Comparison of ENCODE assay signal across 8 cellular contexts in genomic region chr14:35285168-35285990, GRCh38. TPM values are rescaled to one million over a fixed set of nuclear protein-coding genes. Genes with fewer than 3 reads are reported as not detected.
DNase-seq lines count a peak whose midpoint lies in the region; ATAC-seq lines count a peak whose summit lies in the region.

No MANE protein-coding gene starts in this region.

- H3K27me3 Mint-ChIP-seq in activated naive CD8-positive, alpha-beta T cell treated with anti-CD3 and anti-CD28 coated beads for 36 hours, result no peaks in the 10 kb centered on the region
- H3K27me3 Mint-ChIP-seq in stimulated activated naive CD8-positive, alpha-beta T cell treated with anti-CD3 and anti-CD28 coated beads, Interleukin-15, Interleukin-2, amounts not matched to agents 100 ng/mL and 50 ng/mL, for 24 hours, result no peaks in the 10 kb centered on the region

- peaks cover 2% of the 10 kb centered on the region for H3K9me3 Mint-ChIP-seq in activated naive CD8-positive, alpha-beta T cell treated with anti-CD3 and anti-CD28 coated beads for 36 hours
- H3K9me3 Mint-ChIP-seq in stimulated activated naive CD8-positive, alpha-beta T cell treated with anti-CD3 and anti-CD28 coated beads, Interleukin-15, Interleukin-2, amounts not matched to agents 100 ng/mL and 50 ng/mL, for 24 hours, result no peaks in the 10 kb centered on the region

- ATAC-seq in GM18502 (IDR thresholded peaks at IDR 0.05; ENCODE audit: poor library complexity, unreplicated experiment) (peak; percentile 77), GM21717 (IDR thresholded peaks at IDR 0.05; ENCODE audit: unreplicated experiment) (peak; percentile 66)

- H3K27ac Mint-ChIP-seq in activated naive CD8-positive, alpha-beta T cell treated with anti-CD3 and anti-CD28 coated beads for 36 hours, result peak overlapping the region; percentile 98
- peak overlapping the region; percentile 94 for H3K27ac Mint-ChIP-seq in stimulated activated naive CD8-positive, alpha-beta T cell treated with anti-CD3 and anti-CD28 coated beads, Interleukin-15, Interleukin-2, amounts not matched to agents 100 ng/mL and 50 ng/mL, for 24 hours

- DNase-seq in KG1 (lab: John Stamatoyannopoulos, UW) (peak; percentile 65), activated gamma-delta T cell (lab: John Stamatoyannopoulos, UW) (no peak), NCI-H526 (lab: John Stamatoyannopoulos, UW) (no peak), cerebellum (ENCODE audit: low spot score) (no peak)
- peak; percentile 26 for DNase-seq in activated naive CD8-positive, alpha-beta T cell treated with anti-CD3 and anti-CD28 coated beads for 36 hours

- H3K4me1 Mint-ChIP-seq in activated naive CD8-positive, alpha-beta T cell treated with anti-CD3 and anti-CD28 coated beads for 36 hours, result peaks cover 42% of the 10 kb centered on the region
- H3K4me1 Mint-ChIP-seq in stimulated activated naive CD8-positive, alpha-beta T cell treated with anti-CD3 and anti-CD28 coated beads, Interleukin-15, Interleukin-2, amounts not matched to agents 100 ng/mL and 50 ng/mL, for 24 hours (ENCODE audit: low read depth), result peaks cover 57% of the 10 kb centered on the region

- peak overlapping the region; percentile 43 for H3K4me3 Mint-ChIP-seq in activated naive CD8-positive, alpha-beta T cell treated with anti-CD3 and anti-CD28 coated beads for 36 hours
- H3K4me3 Mint-ChIP-seq in stimulated activated naive CD8-positive, alpha-beta T cell treated with anti-CD3 and anti-CD28 coated beads, Interleukin-15, Interleukin-2, amounts not matched to agents 100 ng/mL and 50 ng/mL, for 24 hours, result peak overlapping the region; percentile 58

- H3K36me3 Mint-ChIP-seq in activated naive CD8-positive, alpha-beta T cell treated with anti-CD3 and anti-CD28 coated beads for 36 hours, result peaks cover 22% of the 10 kb centered on the region
- peaks cover 23% of the 10 kb centered on the region for H3K36me3 Mint-ChIP-seq in stimulated activated naive CD8-positive, alpha-beta T cell treated with anti-CD3 and anti-CD28 coated beads, Interleukin-15, Interleukin-2, amounts not matched to agents 100 ng/mL and 50 ng/mL, for 24 hours (ENCODE audit: low read depth)

RNA-seq across cellular contexts. Expression of gene PSMA6, which starts 6.8 kb away (rescaled TPM):
- 100 to 1,000 TPM; 401 to 404 TPM for total RNA-seq in activated naive CD8-positive, alpha-beta T cell treated with anti-CD3 and anti-CD28 coated beads for 36 hours
- total RNA-seq in cerebellum, result 87.9 TPM

Comparison
In these comparisons a context has a peak if more than half of its experiments do, and no peak if none do; other contexts are left out.
1. DNase-seq: peak in KG1 (single experiment) and activated naive CD8-positive, alpha-beta T cell treated with anti-CD3 and anti-CD28 coated beads for 36 hours (single experiment); none in activated gamma-delta T cell (single experiment), NCI-H526 (0 of 2) and cerebellum (single experiment).